13 cellular contexts compared by ENCODE assay signal in genomic region chr9:38232895-38233294, GRCh38.
"Had no signal": no experiment of that assay in that cellular context is flagged by ENCODE, and none has a peak within 500 bp of the region (broad histone marks: within the 10 kb centered on the region; RNA-seq: fewer than 3 reads in every experiment).

No MANE protein-coding gene starts in this region.

- ATAC-seq: activated CD4-positive, alpha-beta T cell treated with anti-CD3 and anti-CD28 coated beads for 36 hours; left ventricle myocardium superior; sciatic nerve; stimulated activated naive CD8-positive, alpha-beta T cell treated with anti-CD3 and anti-CD28 coated beads, Interleukin-15, amount 100 ng/mL, for 72 hours had no signal

- DNase-seq: activated CD4-positive, alpha-beta memory T cell treated with anti-CD3 and anti-CD28 coated beads, Interleukin-2, amount 10 ng/mL, durations not matched to agents 7 days and 5 days; activated CD4-positive, alpha-beta T cell treated with anti-CD3 and anti-CD28 coated beads for 36 hours; activated naive CD8-positive, alpha-beta T cell treated with anti-CD3 and anti-CD28 coated beads for 36 hours; amygdala; central memory CD4-positive, alpha-beta T cell; foreskin fibroblast; hypothalamus; left ventricle myocardium superior; stimulated activated CD4-positive, alpha-beta T cell treated with anti-CD3 and anti-CD28 coated beads, Interleukin-1b, Interleukin-23, amount 100 ng/mL, for 48 hours; stimulated activated naive CD8-positive, alpha-beta T cell treated with anti-CD3 and anti-CD28 coated beads, Interleukin-15, amount 100 ng/mL, for 72 hours; uterus had no signal

- H3K4me1 ChIP-seq: uterus had no signal

- H3K36me3 ChIP-seq: uterus had no signal

- H3K4me3 ChIP-seq: coronary artery, uterus had no signal

- H3K27me3 ChIP-seq: uterus had no signal

- H3K27ac ChIP-seq: coronary artery, uterus had no signal

- H3K9me3 ChIP-seq: uterus had no signal
